8 cellular contexts compared by ENCODE assay signal in genomic region chr9:91101598-91102168, GRCh38.
DNase-seq lines count a peak whose midpoint lies in the region; ATAC-seq lines count a peak whose summit lies in the region.

No MANE protein-coding gene starts in this region.

- peak overlapping the region in 4 of 10 experiments; percentile 23 to 46 (median 38); a peak in 8 of 20 replicates for H3K4me3 ChIP-seq in BLaER1 treated with 17β-estradiol and CSF1 and Interleukin-3, amounts not matched to agents 10 nM and 100 nM
- H3K4me3 ChIP-seq in GM23248: no peak overlapping the region

- DNase-seq in NCI-H146 (lab: John Stamatoyannopoulos, UW) (peak; percentile 59), posterior vena cava (ENCODE audit: low spot score) (peak; percentile 75), NCI-H1092 treated with DMSO at 0.1 percent for 48 hours (lab: John Stamatoyannopoulos, UW) (no peak), GM23248 (no peak)
- peak; percentile 70 for DNase-seq in activated effector memory CD4-positive, alpha-beta T cell treated with Interleukin-2 at 50 U/mL for 16 hours

- H3K79me2 ChIP-seq in GM23248 (ENCODE audit: insufficient read depth): no peaks in the 10 kb centered on the region

- intact Hi-C loops in posterior vena cava (cut with DNase I): no loop called here

- in situ Hi-C loops in GM23248 (cut with MboI): no loop called here

- peak overlapping the region; percentile 85 to 97 (median 93) for H3K4me2 ChIP-seq in BLaER1 treated with 17β-estradiol and CSF1 and Interleukin-3, amounts not matched to agents 10 nM and 100 nM
- no peak overlapping the region for H3K4me2 ChIP-seq in GM23248 (ENCODE audit: unreplicated experiment)

- H3F3A ChIP-seq in GM23248 (ENCODE audit: insufficient read depth): peaks cover 15% of the 10 kb centered on the region; the same call in 1 of the 2 replicates

- whole genome bisulfite sequencing in GM23248 (ENCODE audit: low coverage in 1 of 2, low lambda C conversion rate in 2 of 2, missing lambda C conversion rate in 2 of 2), 2 experiments: 94 to 99% methylated on average over 8 of the region's 8 CpGs

- peak overlapping the region in 10 of 11 experiments; percentile 81 to 99 (median 88); a peak in 20 of 22 replicates for H3K27ac ChIP-seq in BLaER1 treated with 17β-estradiol and CSF1 and Interleukin-3, amounts not matched to agents 10 nM and 100 nM
- H3K27ac ChIP-seq in GM23248: no peak overlapping the region

- no peaks in the 10 kb centered on the region for H4K20me1 ChIP-seq in BLaER1 treated with 17β-estradiol and CSF1 and Interleukin-3, amounts not matched to agents 10 nM and 100 nM
- no peaks in the 10 kb centered on the region for H4K20me1 ChIP-seq in GM23248 (ENCODE audit: insufficient read depth)

- H3K4me1 ChIP-seq in BLaER1 treated with 17β-estradiol and CSF1 and Interleukin-3, amounts not matched to agents 10 nM and 100 nM: peaks cover 46 to 81% (median 54%) of the 10 kb centered on the region in 10 experiments
- H3K4me1 ChIP-seq in GM23248 (ENCODE audit: insufficient read depth): peaks cover 17% of the 10 kb centered on the region

- H3K9me3 ChIP-seq in BLaER1 treated with 17β-estradiol and CSF1 and Interleukin-3, amounts not matched to agents 10 nM and 100 nM (replicated peaks in 1 of 11): peaks cover 0 to 14% (median 6%) of the 10 kb centered on the region in 11 experiments; a peak in 11 of 22 replicates
- H3K9me3 ChIP-seq in GM23248 (ENCODE audit: low read depth): no peaks in the 10 kb centered on the region

- H3K9ac ChIP-seq in BLaER1 treated with 17β-estradiol and CSF1 and Interleukin-3, amounts not matched to agents 10 nM and 100 nM: peak overlapping the region in 10 of 11 experiments; percentile 68 to 89 (median 78); a peak in 19 of 22 replicates
- H3K9ac ChIP-seq in GM23248: no peak overlapping the region

- no peaks in the 10 kb centered on the region for H3K9me2 ChIP-seq in GM23248 (ENCODE audit: insufficient read depth)

- peaks cover 0 to 11% (median 0%) of the 10 kb centered on the region in 11 experiments; a peak in 3 of 22 replicates for H3K27me3 ChIP-seq in BLaER1 treated with 17β-estradiol and CSF1 and Interleukin-3, amounts not matched to agents 10 nM and 100 nM
- H3K27me3 ChIP-seq in GM23248 (replicated peaks; ENCODE audit: insufficient read depth): no peaks in the 10 kb centered on the region

- H2AFZ ChIP-seq in GM23248: no peak overlapping the region

- 0 out of 22 replicates have a peak, but pooled peaks cover 0 to 9% (median 0%) of the 10 kb centered on the region in 11 experiments for H3K36me3 ChIP-seq in BLaER1 treated with 17β-estradiol and CSF1 and Interleukin-3, amounts not matched to agents 10 nM and 100 nM
- no peaks in the 10 kb centered on the region for H3K36me3 ChIP-seq in GM23248 (ENCODE audit: low read depth)

- ATAC-seq in HG03039 (IDR thresholded peaks at IDR 0.05; ENCODE audit: unreplicated experiment): no peak
- ATAC-seq in GM19467 (IDR thresholded peaks at IDR 0.05; ENCODE audit: unreplicated experiment): no peak

Comparison
In these comparisons a context has a peak if more than half of its experiments do, and no peak if none do; other contexts are left out.
1. DNase-seq: peak in NCI-H146 (single experiment), activated effector memory CD4-positive, alpha-beta T cell treated with Interleukin-2 at 50 U/mL for 16 hours (single experiment) and posterior vena cava (single experiment); none in NCI-H1092 treated with DMSO at 0.1 percent for 48 hours (single experiment) and GM23248 (single experiment).